8 cellular contexts compared by ENCODE assay signal in genomic region chr3:50695031-50695430, GRCh38.
"Had no signal": no experiment of that assay in that cellular context is flagged by ENCODE, and none has a peak within 500 bp of the region (broad histone marks: within the 10 kb centered on the region; RNA-seq: fewer than 3 reads in every experiment).

No MANE protein-coding gene starts in this region.

- FAIRE-seq: G401.6, GM12878, GM12891, GM12892, GM18507, GM19239 had no signal

- DNase-seq: GDM1, GF-D8 had no signal

- H3K4me3 ChIP-seq: GM12878 had no signal
